11 cellular contexts compared by ENCODE assay signal in the genomic region with DNA sequence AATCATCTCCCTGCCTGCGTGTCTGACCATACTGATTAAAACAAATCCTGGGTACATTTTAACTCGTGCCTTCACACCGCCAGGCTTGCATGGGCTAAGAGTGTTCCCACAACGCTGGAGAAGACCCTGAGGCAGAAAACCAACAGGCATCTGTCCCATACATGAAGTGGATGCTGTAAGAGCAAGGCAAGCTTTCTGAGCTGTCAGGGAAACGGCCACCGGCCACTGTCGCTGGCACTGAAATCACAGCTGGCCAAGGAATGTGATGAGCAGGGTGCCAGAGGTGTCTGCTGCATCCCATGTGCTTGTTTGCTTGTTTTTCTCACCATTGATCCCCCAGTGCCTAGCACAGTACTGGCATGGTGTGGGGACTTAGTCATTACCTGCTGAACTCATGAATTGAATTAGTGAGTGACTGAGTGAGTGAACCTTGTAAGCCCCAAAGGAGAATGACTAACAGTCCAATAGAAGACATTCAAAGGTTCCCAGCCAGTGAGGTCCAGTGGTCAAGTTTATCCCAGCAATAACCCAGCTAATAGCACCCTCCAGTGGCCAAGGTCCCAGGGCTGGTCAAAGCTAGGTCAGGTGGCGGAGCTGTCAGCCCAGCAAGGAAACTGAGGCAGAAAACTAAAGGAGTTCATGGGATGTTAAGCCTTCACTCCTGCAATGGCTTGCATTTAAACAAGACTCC.
DNase-seq lines count a peak whose midpoint lies in the region; ATAC-seq and TF ChIP-seq lines count a peak whose summit lies in the region.
"Had no signal": no experiment of that assay in that cellular context is flagged by ENCODE, and none has a peak within 500 bp of the region (broad histone marks: within the 10 kb centered on the region; RNA-seq: fewer than 3 reads in every experiment).

No MANE protein-coding gene starts in this region.

- DNase-seq in BE2C: no peak
- no peak for DNase-seq in HL-60 (ENCODE audit: low read depth in 1 of 2, low spot score in 1 of 2)
- no peak for DNase-seq in brain microvascular endothelial cell
- peak; percentile 28 for DNase-seq in left lobe of liver (ENCODE audit: low spot score)
- no peak for DNase-seq in aorta
- no peak for DNase-seq in NCI-H2171 (lab: John Stamatoyannopoulos, UW)
- DNase-seq: natural killer cell; stimulated activated CD4-positive, alpha-beta T cell treated with anti-CD3 and anti-CD28 coated beads, Interleukin-2, amount 100 ng/mL, for 24 hours had no signal

- H3K27ac ChIP-seq in HL-60 (replicated peaks) (no peak overlapping the region), brain microvascular endothelial cell (no peak overlapping the region), aorta (ENCODE audit: low read depth in 1 of 2, low read length in 2 of 2) (no peak overlapping the region)
- H3K27ac ChIP-seq: breast epithelium had no signal

- H3K4me3 ChIP-seq in BE2C (ENCODE audit: low read depth, low read length): no peak overlapping the region
- no peak overlapping the region for H3K4me3 ChIP-seq in HL-60 (replicated peaks; ENCODE audit: insufficient read depth, low read length)
- H3K4me3 ChIP-seq in brain microvascular endothelial cell (ENCODE audit: low read depth, low read length): no peak overlapping the region
- no peak overlapping the region for H3K4me3 ChIP-seq in aorta (ENCODE audit: low read length in 2 of 2)
- H3K4me3 ChIP-seq: breast epithelium had no signal

- 83 to 90% methylated on average over 8 of the region's 8 CpGs for WGBS in aorta, 2 donors

- peaks cover 2% of the 10 kb centered on the region; the same call in 1 of the 2 replicates for H3K9me3 ChIP-seq in BE2C
- no peaks in the 10 kb centered on the region for H3K9me3 ChIP-seq in aorta (ENCODE audit: control insufficient read depth, low read length)
- H3K9me3 ChIP-seq: breast epithelium had no signal

- in situ Hi-C loops in brain microvascular endothelial cell (cut with HindIII; ENCODE audit: low pct_ligation_motif_present, low sequenced_read_pairs): no loop called here

- TF ChIP-seq CTCF in BE2C (IDR thresholded peaks at IDR 0.05; ENCODE audit: low read depth, low read length) (peak; percentile 56), HL-60 (IDR thresholded peaks at IDR 0.05; ENCODE audit: insufficient read depth, low read length) (peak; percentile 5), brain microvascular endothelial cell (IDR thresholded peaks at IDR 0.05; ENCODE audit: low read depth, low read length, missing control alignments) (peak; percentile 65)

- no peaks in the 10 kb centered on the region for H3K27me3 ChIP-seq in BE2C
- no peaks in the 10 kb centered on the region for H3K27me3 ChIP-seq in HL-60 (ENCODE audit: insufficient read depth, poor library complexity, severe bottlenecking)
- H3K27me3 ChIP-seq in brain microvascular endothelial cell (replicated peaks): no peaks in the 10 kb centered on the region
- H3K27me3 ChIP-seq in aorta (ENCODE audit: control insufficient read depth in 1 of 2, insufficient read depth in 2 of 2, low read length in 1 of 2): no peaks in the 10 kb centered on the region
- H3K27me3 ChIP-seq: breast epithelium had no signal

- ATAC-seq in left lobe of liver: no peak
- ATAC-seq in HG02678 (IDR thresholded peaks at IDR 0.05; ENCODE audit: unreplicated experiment): no peak
- no peak for ATAC-seq in HG02970 (IDR thresholded peaks at IDR 0.05; ENCODE audit: low FRiP score, unreplicated experiment)
- ATAC-seq in aorta (ENCODE audit: low FRiP score): no peak

- H3K36me3 ChIP-seq in BE2C (no peaks in the 10 kb centered on the region), brain microvascular endothelial cell (replicated peaks) (no peaks in the 10 kb centered on the region), aorta (ENCODE audit: control insufficient read depth in 1 of 2, insufficient read depth in 2 of 2, low read length in 1 of 2) (no peaks in the 10 kb centered on the region)
- H3K36me3 ChIP-seq: breast epithelium had no signal

- intact Hi-C loops in aorta (cut with DNase I): no loop called here

- H3K4me1 ChIP-seq in BE2C (peaks cover 7% of the 10 kb centered on the region), aorta (ENCODE audit: control insufficient read depth in 1 of 2, insufficient read depth in 2 of 2, low read length in 2 of 2) (no peaks in the 10 kb centered on the region)
- H3K4me1 ChIP-seq: breast epithelium had no signal

Comparison
In these comparisons a context has a peak if more than half of its experiments do, and no peak if none do; other contexts are left out.
1. CTCF ChIP-seq: peak in every context shown above with its lines; median percentile 65 in brain microvascular endothelial cell; 56 in BE2C; 5 in HL-60.